Comparison of ENCODE assay signal across 8 cellular contexts in the genomic region with DNA sequence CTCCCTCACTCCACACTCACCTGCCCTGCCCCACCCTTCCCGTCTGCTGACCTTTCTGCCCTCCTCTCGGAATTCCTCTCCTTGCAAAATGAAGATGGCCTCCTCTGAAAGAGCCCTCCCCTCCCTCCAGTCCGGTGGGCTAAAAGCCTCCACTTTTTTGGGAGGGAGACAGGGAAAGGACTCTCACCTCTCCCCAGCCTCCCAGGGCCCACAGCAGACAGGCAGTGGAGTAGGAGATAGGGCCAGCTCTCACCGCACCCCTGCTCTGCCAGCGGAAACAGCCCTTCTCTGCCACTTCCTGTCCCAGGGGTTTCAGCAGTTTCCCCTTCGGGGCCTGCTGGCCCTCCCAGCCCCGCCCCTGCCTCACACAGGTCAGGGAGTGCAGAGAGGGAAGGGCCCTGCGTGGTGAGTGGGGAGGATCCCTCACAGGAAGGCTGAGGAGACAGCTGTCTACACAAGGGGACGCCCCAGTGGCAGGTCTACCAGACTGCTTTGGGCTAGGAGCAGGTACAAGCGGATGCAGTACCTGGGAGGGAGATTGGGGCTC. TPM values are rescaled to one million over a fixed set of nuclear protein-coding genes. Genes with fewer than 3 reads are reported as not detected.
DNase-seq lines count a peak whose midpoint lies in the region; ATAC-seq and TF ChIP-seq lines count a peak whose summit lies in the region.

No MANE protein-coding gene starts in this region.

- H3K36me3 ChIP-seq in left lung, result no peaks in the 10 kb centered on the region

- peak overlapping the region in 1 of 2 donors; percentile 86 for H3K27ac ChIP-seq in left lung

- peak; percentile 97 for ATAC-seq in GM18519 (IDR thresholded peaks at IDR 0.05; ENCODE audit: low FRiP score, unreplicated experiment)
- ATAC-seq in HG02798 (IDR thresholded peaks at IDR 0.05; ENCODE audit: poor library complexity, unreplicated experiment), result peak; percentile 99
- ATAC-seq in left lung, result peak; percentile 84

- peaks cover 0 to 73% of the 10 kb centered on the region in 2 donors for H3K4me1 ChIP-seq in left lung

- H3K9me3 ChIP-seq in left lung, result no peaks in the 10 kb centered on the region

- peak overlapping the region in 1 of 2 donors; percentile 16 for H3K4me3 ChIP-seq in left lung

- TF ChIP-seq CTCF in left lung (IDR thresholded peaks at IDR 0.05), result no peak

- peak; percentile 86 for DNase-seq in NK-92 treated with Interleukin-12 subunit alpha and Interleukin-12 subunit beta, amount 100 ng/mL, for 24 hours (lab: John Stamatoyannopoulos, UW)
- DNase-seq in activated T-cell treated with anti-CD3 and anti-CD28 coated beads for 4 hours, result peak; percentile 43
- peak; percentile 77 to 90 for DNase-seq in left lung
- DNase-seq in stimulated activated CD8-positive, alpha-beta memory T cell treated with anti-CD3 and anti-CD28 coated beads, Interleukin-7, amount 100 ng/mL, for 48 hours (ENCODE audit: extremely low read depth in 1 of 2, low read depth in 1 of 2), result peak; percentile 74 to 83
- no peak for DNase-seq in NCI-H1417 (lab: John Stamatoyannopoulos, UW)
- DNase-seq in H4 (ENCODE audit: low spot score), result no peak

- H3K27me3 ChIP-seq in left lung, result no peaks in the 10 kb centered on the region

- intact Hi-C loops in left lung (cut with DNase I), result no loop called here

RNA-seq across cellular contexts. Expression of a gene that starts 18.2 kb away (rescaled TPM):
- total RNA-seq in left lung, result 10 to 100 TPM; 20.2 to 23.9 TPM
- total RNA-seq in H4 (2014; rRNA removed; shearing (Covaris generic)), result 11.4 and 11.9 TPM in 2 replicates

Comparison
In these comparisons a context has a peak if more than half of its experiments do, and no peak if none do; other contexts are left out.
1. DNase-seq: peak in NK-92 treated with Interleukin-12 subunit alpha and Interleukin-12 subunit beta, amount 100 ng/mL, for 24 hours (single experiment), activated T-cell treated with anti-CD3 and anti-CD28 coated beads for 4 hours (single experiment), left lung (2 of 2) and stimulated activated CD8-positive, alpha-beta memory T cell treated with anti-CD3 and anti-CD28 coated beads, Interleukin-7, amount 100 ng/mL, for 48 hours (2 of 2); none in NCI-H1417 (0 of 3) and H4 (single experiment).
2. Peak in every context shown above with its lines, with median percentiles within 50 percentile points of each other: ATAC-seq.